Comparison of ENCODE assay signal across 8 cellular contexts in the genomic region with DNA sequence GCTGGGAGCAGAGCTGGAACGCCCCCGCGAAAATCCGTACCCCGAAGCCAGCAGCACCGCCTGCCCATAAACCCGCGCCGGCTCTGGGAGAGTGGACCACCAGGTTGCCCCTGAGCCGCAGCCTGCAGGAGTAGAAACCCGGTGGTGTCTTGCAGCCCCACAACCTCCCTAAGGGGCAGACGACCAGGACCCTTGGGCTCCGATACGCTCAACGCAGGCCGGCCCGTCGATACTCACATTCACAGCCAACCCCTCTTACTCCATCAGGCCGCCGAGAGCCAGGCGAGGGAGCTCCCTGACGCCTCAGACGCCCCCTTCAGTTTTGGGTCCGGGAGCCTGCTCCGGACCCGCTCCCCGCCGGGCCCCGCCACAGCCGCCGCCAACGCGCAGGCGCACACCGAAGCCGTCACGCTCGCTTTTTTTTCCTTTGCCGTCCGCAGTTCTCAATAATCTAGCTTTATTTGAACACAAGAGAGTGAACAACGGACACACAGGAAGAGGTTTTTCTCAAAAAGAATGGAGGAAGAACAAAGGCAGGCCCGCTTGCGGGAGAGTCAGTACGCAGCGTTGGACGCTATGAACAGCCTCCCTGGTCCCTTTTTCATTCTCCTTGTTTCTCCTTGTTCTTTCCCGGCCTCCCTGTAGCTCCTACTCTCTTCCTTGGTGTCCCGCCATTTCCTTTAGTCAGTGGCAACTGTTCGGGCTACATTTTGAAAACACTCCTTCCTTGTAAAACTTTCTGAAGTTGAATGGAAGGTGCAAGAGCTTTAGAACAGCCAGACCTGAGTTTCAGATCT. TPM values are rescaled to one million over a fixed set of nuclear protein-coding genes. Genes with fewer than 3 reads are reported as not detected.
A peak's percentile ranks its signal among the peaks of the same experiment; 100 is the strongest.
DNase-seq lines count a peak whose midpoint lies in the region; ATAC-seq and TF ChIP-seq lines count a peak whose summit lies in the region.

A gene (minus strand): TSS at position 399 of the 797 bp plus-strand sequence. CDS start 18,852 bp downstream, outside the sequence.

- peak; percentile 64 for ATAC-seq in HG02759 (IDR thresholded peaks at IDR 0.05; ENCODE audit: unreplicated experiment)

- TF ChIP-seq POLR2A in prostate gland (IDR thresholded peaks at IDR 0.05), result peak; percentile 89

- DNase-seq in G401 (ENCODE audit: low spot score) (peak; percentile 91), NCI-H187 treated with DMSO at 0.1 percent for 48 hours (lab: John Stamatoyannopoulos, UW) (peak; percentile 18), T-helper 2 cell (peak; percentile 71 to 93 (median 82)), right atrium auricular region (ENCODE audit: low spot score) (peak; percentile 86), prostate gland (ENCODE audit: low spot score) (peak; percentile 79)

- in situ Hi-C loops in G401 (cut with HindIII; ENCODE audit: low sequenced_read_pairs), result no loop called here

- H3K27me3 ChIP-seq in right atrium auricular region (no peaks in the 10 kb centered on the region), prostate gland (replicated peaks; ENCODE audit: insufficient read depth) (no peaks in the 10 kb centered on the region)

- H3K9me3 ChIP-seq in right atrium auricular region, result no peaks in the 10 kb centered on the region
- no peaks in the 10 kb centered on the region for H3K9me3 ChIP-seq in prostate gland

- H3K4me1 ChIP-seq in right atrium auricular region, result peaks cover 0 to 43% of the 10 kb centered on the region in 2 donors
- peaks cover 2% of the 10 kb centered on the region for H3K4me1 ChIP-seq in prostate gland (replicated peaks)
- H3K4me1 ChIP-seq in urinary bladder (ENCODE audit: insufficient read depth), result no peaks in the 10 kb centered on the region

- TF ChIP-seq CTCF in right atrium auricular region (IDR thresholded peaks at IDR 0.05) (no peak), prostate gland (IDR thresholded peaks at IDR 0.05) (peak in 2 of 4 experiments; percentile 29 to 33)

- H3K4me3 ChIP-seq in right atrium auricular region (peak within 1 kb of the TSS; percentile 86 to 97), prostate gland (peak within 1 kb of the TSS; percentile 59 to 85), urinary bladder (ENCODE audit: low read depth, low read length) (peak within 1 kb of the TSS; percentile 84)

- WGBS in prostate gland, result under 1% methylated on average over 49 of the region's 49 CpGs
- under 1% methylated on average over 49 of the region's 49 CpGs for WGBS in urinary bladder

- intact Hi-C loops in prostate gland (cut with DNase I), result no loop called here

- peak within 1 kb of the TSS; percentile 96 for H3K27ac ChIP-seq in angular gyrus (ENCODE audit: low read depth, low read length)
- peak within 1 kb of the TSS; percentile 90 to 95 for H3K27ac ChIP-seq in right atrium auricular region
- peak within 1 kb of the TSS; percentile 85 to 93 for H3K27ac ChIP-seq in prostate gland
- H3K27ac ChIP-seq in urinary bladder (ENCODE audit: low read depth), result peak within 1 kb of the TSS; percentile 95

- H3K36me3 ChIP-seq in right atrium auricular region (no peaks in the 10 kb centered on the region), prostate gland (no peaks in the 10 kb centered on the region), urinary bladder (ENCODE audit: insufficient read depth) (no peaks in the 10 kb centered on the region)

RNA-seq across cellular contexts. Expression of the gene that starts here (rescaled TPM):
- total RNA-seq in G401 (2014; rRNA removed; shearing (Covaris generic)), result 100 and 134 TPM in 2 replicates
- total RNA-seq in right atrium auricular region (100 to 1,000 TPM; 332 to 619 TPM), prostate gland (10 to 100 TPM; 49.5 to 79.5 TPM), urinary bladder (92.7 TPM)
- polyA plus RNA-seq in urinary bladder, result 24.8 TPM

Comparison
In these comparisons a context has a peak if more than half of its experiments do, and no peak if none do; other contexts are left out.
1. Peak in every context shown above with its lines: DNase-seq, ATAC-seq, H3K4me3 ChIP-seq and H3K27ac ChIP-seq.
2. DNase-seq: peak in every context shown above with its lines; median percentile 91 in G401; 86 in right atrium auricular region; 82 in T-helper 2 cell; 79 in prostate gland; 18 in NCI-H187 treated with DMSO at 0.1 percent for 48 hours.